Comparison of ENCODE assay signal across 21 cellular contexts in genomic region chrX:148541461-148541983, GRCh38. TPM values are rescaled to one million over a fixed set of nuclear protein-coding genes. Genes with fewer than 3 reads are reported as not detected.
DNase-seq lines count a peak whose midpoint lies in the region; ATAC-seq and TF ChIP-seq lines count a peak whose summit lies in the region.
"Had no signal": no experiment of that assay in that cellular context is flagged by ENCODE, and none has a peak within 500 bp of the region (broad histone marks: within the 10 kb centered on the region; RNA-seq: fewer than 3 reads in every experiment).

No MANE protein-coding gene starts in this region.

- no peaks in the 10 kb centered on the region for H3K27me3 Mint-ChIP-seq in effector memory CD8-positive, alpha-beta T cell
- H3K27me3 Mint-ChIP-seq: activated CD4-positive, alpha-beta T cell treated with anti-CD3 and anti-CD28 coated beads, Interleukin-2, amount 10 ng/mL, durations not matched to agents 24 days and 14 days; CD4-positive, alpha-beta T cell had no signal

- CTCF ChIA-PET in mammary epithelial cell (lab: Charles Lee; ENCODE audit: low non-redundant PET) = no interaction called here

- in situ Hi-C loops in mammary epithelial cell (cut with MboI; ENCODE audit: low sequenced_read_pairs in 2 of 2) = no loop called here

- TF ChIP-seq CTCF in OCI-LY3 (IDR thresholded peaks at IDR 0.05; ENCODE audit: low read depth, low read length) = no peak
- TF ChIP-seq CTCF in mammary epithelial cell (conservative IDR thresholded peaks at IDR 0.05 in 1 of 2, IDR thresholded peaks at IDR 0.05 in 1 of 2; ENCODE audit: extremely low read depth in 1 of 2, insufficient read depth in 1 of 2, low read depth in 1 of 2, low read length in 2 of 2) = no peak

- no peak overlapping the region for H3K27ac Mint-ChIP-seq in effector memory CD8-positive, alpha-beta T cell
- H3K27ac Mint-ChIP-seq: activated CD4-positive, alpha-beta T cell treated with anti-CD3 and anti-CD28 coated beads, Interleukin-2, amount 10 ng/mL, durations not matched to agents 24 days and 14 days; CD4-positive, alpha-beta T cell; HFFc6; immature natural killer cell had no signal

- intact Hi-C loops in mammary epithelial cell (cut with micrococcal nuclease) = no loop called here

- no peak for DNase-seq in effector memory CD8-positive, alpha-beta T cell
- DNase-seq in activated effector memory CD4-positive, alpha-beta T cell treated with Interleukin-2 at 50 U/mL for 16 hours = no peak
- no peak for DNase-seq in mammary epithelial cell
- DNase-seq: activated CD4-positive, alpha-beta T cell treated with anti-CD3 and anti-CD28 coated beads, Interleukin-2, amount 10 ng/mL, durations not matched to agents 24 days and 14 days; activated effector memory CD4-positive, alpha-beta T cell treated with anti-CD3 and anti-CD28 coated beads, Interleukin-2, amount 50 U/mL, for 16 hours; CD4-positive, alpha-beta T cell; DMS153; heart right ventricle; HFFc6; immature natural killer cell; NCI-H1436; PC-9; SIG-M5 had no signal

- H3K4me1 ChIP-seq in OCI-LY3 (ENCODE audit: low read length) = peaks cover 60% of the 10 kb centered on the region
- no peaks in the 10 kb centered on the region for H3K4me1 ChIP-seq in mammary epithelial cell (ENCODE audit: insufficient read depth, low read length)
- H3K4me1 ChIP-seq: heart right ventricle, suprapubic skin, vagina had no signal

- BruUV-seq in mammary epithelial cell (replicated peaks; lab: Mats Ljungman, UMichigan) = no TSS peak

- dilution Hi-C loops in mammary epithelial cell (cut with HindIII; ENCODE audit: low sequenced_read_pairs) = no loop called here

- H3K4me2 ChIP-seq in OCI-LY3 (ENCODE audit: low read length) = peak overlapping the region; percentile 76
- no peak overlapping the region for H3K4me2 ChIP-seq in mammary epithelial cell (ENCODE audit: insufficient read depth, low read depth, low read length)
- H3K4me2 ChIP-seq: PC-9 had no signal

- no peaks in the 10 kb centered on the region for H3K9me3 Mint-ChIP-seq in effector memory CD8-positive, alpha-beta T cell
- H3K9me3 Mint-ChIP-seq: activated CD4-positive, alpha-beta T cell treated with anti-CD3 and anti-CD28 coated beads, Interleukin-2, amount 10 ng/mL, durations not matched to agents 24 days and 14 days; CD4-positive, alpha-beta T cell; HFFc6; immature natural killer cell had no signal

- no peaks in the 10 kb centered on the region for H3K9me3 ChIP-seq in OCI-LY3 (ENCODE audit: insufficient read depth, low read length)
- no peaks in the 10 kb centered on the region for H3K9me3 ChIP-seq in mammary epithelial cell (replicated peaks; ENCODE audit: insufficient read depth, low read length)
- H3K9me3 ChIP-seq: heart right ventricle, neutrophil, suprapubic skin, vagina had no signal

- no peak overlapping the region for H3K4me3 Mint-ChIP-seq in effector memory CD8-positive, alpha-beta T cell
- H3K4me3 Mint-ChIP-seq: activated CD4-positive, alpha-beta T cell treated with anti-CD3 and anti-CD28 coated beads, Interleukin-2, amount 10 ng/mL, durations not matched to agents 24 days and 14 days; CD4-positive, alpha-beta T cell; HFFc6; immature natural killer cell had no signal

- H3K9ac ChIP-seq in OCI-LY3 (ENCODE audit: low read length) (peak overlapping the region; percentile 26), mammary epithelial cell (ENCODE audit: insufficient read depth, low read length) (no peak overlapping the region)

- H3K4me1 Mint-ChIP-seq in effector memory CD8-positive, alpha-beta T cell (ENCODE audit: low read depth in 2 of 2) = no peaks in the 10 kb centered on the region
- H3K4me1 Mint-ChIP-seq: activated CD4-positive, alpha-beta T cell treated with anti-CD3 and anti-CD28 coated beads, Interleukin-2, amount 10 ng/mL, durations not matched to agents 24 days and 14 days; immature natural killer cell had no signal

- no peaks in the 10 kb centered on the region for H3K79me2 ChIP-seq in OCI-LY3 (ENCODE audit: low read length)
- no peaks in the 10 kb centered on the region for H3K79me2 ChIP-seq in mammary epithelial cell (ENCODE audit: insufficient read depth, low read length)

- ATAC-seq in GM18517 (IDR thresholded peaks at IDR 0.05; ENCODE audit: unreplicated experiment) (peak; percentile 58), GM21619 (IDR thresholded peaks at IDR 0.05; ENCODE audit: unreplicated experiment) (peak; percentile 72), HG03139 (IDR thresholded peaks at IDR 0.05; ENCODE audit: unreplicated experiment) (peak; percentile 65), HG03039 (IDR thresholded peaks at IDR 0.05; ENCODE audit: unreplicated experiment) (no peak)
- ATAC-seq in effector memory CD8-positive, alpha-beta T cell (replicated peaks) = no peak
- ATAC-seq: heart right ventricle had no signal

- no peak overlapping the region for H2AFZ ChIP-seq in OCI-LY3 (ENCODE audit: low read depth, low read length)
- H2AFZ ChIP-seq in mammary epithelial cell (ENCODE audit: low read depth, low read length) = no peak overlapping the region
- H2AFZ ChIP-seq: PC-9 had no signal

- no peaks in the 10 kb centered on the region for H4K20me1 ChIP-seq in OCI-LY3 (ENCODE audit: insufficient read depth, low read length)
- no peaks in the 10 kb centered on the region for H4K20me1 ChIP-seq in mammary epithelial cell (ENCODE audit: insufficient read depth, low read length)

- H3K27me3 ChIP-seq in OCI-LY3 (ENCODE audit: low read depth, low read length) (0 out of 2 replicates have a peak, but pooled peaks cover 5% of the 10 kb centered on the region), mammary epithelial cell (ENCODE audit: insufficient read depth, low read length) (no peaks in the 10 kb centered on the region)
- H3K27me3 ChIP-seq: heart right ventricle, neutrophil, suprapubic skin, vagina had no signal

- H3K36me3 ChIP-seq in OCI-LY3 (replicated peaks; ENCODE audit: low read depth, low read length) (no peaks in the 10 kb centered on the region), mammary epithelial cell (ENCODE audit: insufficient read depth, low read length) (no peaks in the 10 kb centered on the region)
- H3K36me3 ChIP-seq: heart right ventricle, neutrophil, suprapubic skin, vagina had no signal

- no peaks in the 10 kb centered on the region for H3K36me3 Mint-ChIP-seq in effector memory CD8-positive, alpha-beta T cell (ENCODE audit: insufficient read depth)
- H3K36me3 Mint-ChIP-seq: immature natural killer cell had no signal

- H3K4me3 ChIP-seq in OCI-LY3 (ENCODE audit: low read length) (peak overlapping the region; percentile 56), mammary epithelial cell (replicated peaks in 1 of 3; ENCODE audit: insufficient read depth in 1 of 3, low read depth in 2 of 3, low read length in 3 of 3) (no peak overlapping the region)
- H3K4me3 ChIP-seq: heart right ventricle, PC-9, suprapubic skin, vagina had no signal

- H3K27ac ChIP-seq in OCI-LY3 (ENCODE audit: low read length) (peak overlapping the region; percentile 75), mammary epithelial cell (ENCODE audit: insufficient read depth, low read depth, low read length) (no peak overlapping the region)
- H3K27ac ChIP-seq: heart right ventricle, PC-9, suprapubic skin, vagina had no signal

RNA-seq across cellular contexts. Expression of gene AFF2, which starts 41.1 kb away (rescaled TPM):
- 10 to 100 TPM in 1 of 2 donors, 1 to 10 TPM in 1; 1.8 to 22.3 TPM for total RNA-seq in mammary epithelial cell
- 0.14 TPM for polyA plus RNA-seq in mammary epithelial cell
- not detected for polyA minus RNA-seq in mammary epithelial cell
- total RNA-seq: HFFc6, PC-9 had no signal
- polyA plus RNA-seq: immature natural killer cell had no signal

Comparison
In these comparisons a context has a peak if more than half of its experiments do, and no peak if none do; other contexts are left out.
1. ATAC-seq: peak in GM18517 (single experiment), GM21619 (single experiment) and HG03139 (single experiment); none in HG03039 (single experiment) and effector memory CD8-positive, alpha-beta T cell (single experiment).